In genomic region chr1:58722414-58722813, GRCh38 we compare ENCODE assay signal across 1 cellular context.
TF ChIP-seq lines count a peak whose summit lies in the region.

No MANE protein-coding gene starts in this region.

TF ChIP-seq in IMR-90, 13 proteins besides CTCF, POLR2A, EP300 and RAD21 (continued from another document):
- TF ChIP-seq CEBPB (IDR thresholded peaks at IDR 0.05; ENCODE audit: low read depth, low read length) (no peak), CHD1 (IDR thresholded peaks at IDR 0.05; ENCODE audit: low read depth, low read length) (no peak)
